In genomic region chr5:158947831-158948230, GRCh38 we compare ENCODE assay signal across 2 cellular contexts.
TF ChIP-seq lines count a peak whose summit lies in the region.

No MANE protein-coding gene starts in this region.

TF ChIP-seq in SK-N-SH, 30 proteins besides CTCF, POLR2A, EP300 and RAD21 (continued from another document):
- TF ChIP-seq REST (IDR thresholded peaks at IDR 0.05; ENCODE audit: low read depth, low read length) (no peak), GATA2 (CRISPR knock-in tag; IDR thresholded peaks at IDR 0.05) (no peak), PBX3 (IDR thresholded peaks at IDR 0.05) (no peak), USF1 (IDR thresholded peaks at IDR 0.05; ENCODE audit: borderline replicate concordance, low read depth) (no peak), GABPA (IDR thresholded peaks at IDR 0.05; ENCODE audit: low read depth) (no peak), NFIC (IDR thresholded peaks at IDR 0.05; ENCODE audit: borderline replicate concordance) (no peak), POLR2AphosphoS5 (IDR thresholded peaks at IDR 0.05; ENCODE audit: low read depth, low read length) (no peak), TAF1 (IDR thresholded peaks at IDR 0.05; ENCODE audit: borderline replicate concordance, low read depth, low read length) (no peak), NRF1 (IDR thresholded peaks at IDR 0.05; ENCODE audit: low read depth, low read length) (no peak), JUND (IDR thresholded peaks at IDR 0.05) (no peak), TEAD4 (IDR thresholded peaks at IDR 0.05; ENCODE audit: borderline replicate concordance, insufficient read depth) (no peak), MAX (IDR thresholded peaks at IDR 0.05; ENCODE audit: low read depth) (no peak)
TF ChIP-seq in SK-N-SH: peak in this region for 0.

TF ChIP-seq in SK-N-SH treated with all-trans-retinoic acid at 6 μM for 48 hours, 23 proteins besides CTCF, POLR2A, EP300 and RAD21 (continued from another document):
- no peak for TF ChIP-seq TSHZ2 (CRISPR knock-in tag; IDR thresholded peaks at IDR 0.05)
- TF ChIP-seq ISL1 (CRISPR knock-in tag; IDR thresholded peaks at IDR 0.05), result no peak
- TF ChIP-seq CREB5 (CRISPR knock-in tag; IDR thresholded peaks at IDR 0.05; ENCODE audit: low read depth), result no peak
